11 cellular contexts compared by ENCODE assay signal in genomic region chr19:18506545-18506944, GRCh38. TPM values are rescaled to one million over a fixed set of nuclear protein-coding genes. Genes with fewer than 3 reads are reported as not detected.
DNase-seq lines count a peak whose midpoint lies in the region; ATAC-seq, FAIRE-seq and TF ChIP-seq lines count a peak whose summit lies in the region.
"Had no signal": no experiment of that assay in that cellular context is flagged by ENCODE, and none has a peak within 500 bp of the region (broad histone marks: within the 10 kb centered on the region; RNA-seq: fewer than 3 reads in every experiment).

No MANE protein-coding gene starts in this region.

- DNase-seq in Caco-2 (no peak), esophagus muscularis mucosa (ENCODE audit: extremely low spot score) (no peak), small intestine (no peak), hepatic stellate cell (ENCODE audit: low spot score) (no peak)
- peak; percentile 34 for DNase-seq in activated CD4-positive, alpha-beta memory T cell treated with anti-CD3 and anti-CD28 coated beads for 36 hours
- no peak for DNase-seq in stimulated activated CD4-positive, alpha-beta T cell treated with anti-CD3 and anti-CD28 coated beads, Interleukin-4, amount 100 ng/mL, for 1 hour
- DNase-seq: activated CD4-positive, alpha-beta T cell treated with anti-CD3 and anti-CD28 coated beads for 1 hour; NCI-H2029; RPMI8226 had no signal

- no TSS peak for BruUV-seq in Caco-2 (replicated peaks; lab: Mats Ljungman, UMichigan)

- no peaks in the 10 kb centered on the region for H3K9me3 Mint-ChIP-seq in Caco-2 (ENCODE audit: unreplicated experiment)
- H3K9me3 Mint-ChIP-seq in activated CD4-positive, alpha-beta memory T cell treated with anti-CD3 and anti-CD28 coated beads for 36 hours: no peaks in the 10 kb centered on the region

- FAIRE-seq in small intestine (lab: Jason Lieb, UNC): no peak
- FAIRE-seq: astrocyte had no signal

- peaks cover 6% of the 10 kb centered on the region for H3K36me3 Mint-ChIP-seq in Caco-2 (ENCODE audit: insufficient read depth, unreplicated experiment)
- H3K36me3 Mint-ChIP-seq in activated CD4-positive, alpha-beta memory T cell treated with anti-CD3 and anti-CD28 coated beads for 36 hours: no peaks in the 10 kb centered on the region

- POLR2A ChIA-PET in Caco-2 (lab: Charles Lee): no interaction called here
- POLR2A ChIA-PET in activated CD4-positive, alpha-beta memory T cell treated with anti-CD3 and anti-CD28 coated beads for 36 hours (lab: Charles Lee): interaction anchor here (0.8 to 2.7 kb wide), 5 partner anchors 9 to 82 kb away, joined by 3 to 10 read pairs (median 4); partner anchors contain the start of gene REX1BD

- ATAC-seq in HG03139 (IDR thresholded peaks at IDR 0.05; ENCODE audit: unreplicated experiment): no peak

- H3K27me3 ChIP-seq in Caco-2 (replicated peaks; ENCODE audit: control insufficient read depth, insufficient read depth, low read length) (no peaks in the 10 kb centered on the region), esophagus muscularis mucosa (no peaks in the 10 kb centered on the region), small intestine (ENCODE audit: control insufficient read depth in 2 of 2, insufficient read depth in 2 of 2, low read length in 2 of 2) (no peaks in the 10 kb centered on the region)

- H3K27ac ChIP-seq in esophagus muscularis mucosa (replicated peaks in 1 of 4) (peak overlapping the region; percentile 47 to 72 (median 60)), small intestine (ENCODE audit: low read depth in 1 of 2, low read length in 1 of 2) (peak overlapping the region; percentile 85 to 90)

- H3K4me3 ChIP-seq in Caco-2 (ENCODE audit: low read depth, low read length): no peak overlapping the region
- no peak overlapping the region for H3K4me3 ChIP-seq in esophagus muscularis mucosa
- no peak overlapping the region for H3K4me3 ChIP-seq in small intestine (ENCODE audit: low read depth in 1 of 2, low read length in 2 of 2)

- no peak for TF ChIP-seq POLR2A in esophagus muscularis mucosa (IDR thresholded peaks at IDR 0.05; ENCODE audit: low read depth)

- H3K4me3 Mint-ChIP-seq in Caco-2 (ENCODE audit: unreplicated experiment): no peak overlapping the region
- no peak overlapping the region for H3K4me3 Mint-ChIP-seq in activated CD4-positive, alpha-beta memory T cell treated with anti-CD3 and anti-CD28 coated beads for 36 hours

- CTCF ChIA-PET in Caco-2 (lab: Charles Lee): interaction anchor here (2.1 to 2.4 kb wide), 2 partner anchors 14 to 18 kb away, joined by 9 to 11 read pairs; partner anchors contain the start of gene ELL
- CTCF ChIA-PET in activated CD4-positive, alpha-beta memory T cell treated with anti-CD3 and anti-CD28 coated beads for 36 hours (lab: Charles Lee): interaction anchor here (1.1 to 11.1 kb wide), 9 partner anchors 11 to 393 kb away, joined by 3 to 91 read pairs (median 5); partner anchors contain the start of genes ELL and UBA52

- TF ChIP-seq EP300 in esophagus muscularis mucosa (IDR thresholded peaks at IDR 0.05): no peak

- H3K36me3 ChIP-seq in Caco-2 (ENCODE audit: control insufficient read depth, insufficient read depth, low read length) (no peaks in the 10 kb centered on the region), esophagus muscularis mucosa (no peaks in the 10 kb centered on the region), small intestine (ENCODE audit: control insufficient read depth in 2 of 2, insufficient read depth in 2 of 2, low read length in 2 of 2) (no peaks in the 10 kb centered on the region)

- H3K27me3 Mint-ChIP-seq in Caco-2 (ENCODE audit: insufficient read depth, unreplicated experiment): no peaks in the 10 kb centered on the region
- no peaks in the 10 kb centered on the region for H3K27me3 Mint-ChIP-seq in activated CD4-positive, alpha-beta memory T cell treated with anti-CD3 and anti-CD28 coated beads for 36 hours

- intact Hi-C loops in Caco-2 (cut with micrococcal nuclease; ENCODE audit: unreplicated experiment): no loop called here
- intact Hi-C loops in activated CD4-positive, alpha-beta memory T cell treated with anti-CD3 and anti-CD28 coated beads for 36 hours (cut with micrococcal nuclease): loop anchor here (2.0 kb wide), 1 partner anchor 14 kb away; no protein-coding TSS in a partner anchor
- intact Hi-C loops in esophagus muscularis mucosa (cut with DNase I): no loop called here

- H3K27ac Mint-ChIP-seq in Caco-2 (ENCODE audit: unreplicated experiment): peak overlapping the region; percentile 76
- H3K27ac Mint-ChIP-seq in activated CD4-positive, alpha-beta memory T cell treated with anti-CD3 and anti-CD28 coated beads for 36 hours: peak overlapping the region; percentile 83

- H3K4me1 Mint-ChIP-seq in Caco-2 (ENCODE audit: low read depth, unreplicated experiment): peaks cover 33% of the 10 kb centered on the region
- H3K4me1 Mint-ChIP-seq in activated CD4-positive, alpha-beta memory T cell treated with anti-CD3 and anti-CD28 coated beads for 36 hours (ENCODE audit: low read depth): peaks cover 79% of the 10 kb centered on the region

- H3K4me1 ChIP-seq in Caco-2 (peaks cover 43% of the 10 kb centered on the region), esophagus muscularis mucosa (peaks cover 88 to 98% (median 91%) of the 10 kb centered on the region in 4 donors), small intestine (ENCODE audit: control insufficient read depth in 2 of 2, insufficient read depth in 1 of 2, low read depth in 1 of 2, low read length in 1 of 2) (peaks cover 47 to 67% of the 10 kb centered on the region in 2 donors)

- WGBS in esophagus muscularis mucosa: 85% methylated on average over 9 of the region's 9 CpGs
- WGBS in small intestine, 3 donors: 69 to 78% (median 72%) methylated on average over 9 of the region's 9 CpGs

- no peaks in the 10 kb centered on the region for H3K9me3 ChIP-seq in Caco-2
- H3K9me3 ChIP-seq in esophagus muscularis mucosa: no peaks in the 10 kb centered on the region
- no peaks in the 10 kb centered on the region for H3K9me3 ChIP-seq in small intestine (ENCODE audit: control insufficient read depth, low read depth)

- TF ChIP-seq CTCF in Caco-2 (IDR thresholded peaks at IDR 0.05; ENCODE audit: insufficient read depth in 1 of 2, low read depth in 1 of 2, low read length in 1 of 2, severe bottlenecking in 1 of 2, unreplicated experiment in 1 of 2) (no peak), esophagus muscularis mucosa (IDR thresholded peaks at IDR 0.05) (no peak)

RNA-seq across cellular contexts. Expression of gene ELL, which starts 15.3 kb away (rescaled TPM):
- total RNA-seq in Caco-2 (2022) (11.2 and 12.1 TPM in 2 replicates), esophagus muscularis mucosa (10 to 100 TPM in 3 of 4 donors, 1 to 10 TPM in 1; 9.1 to 35.1 (median 20.1) TPM)
- total RNA-seq in activated CD4-positive, alpha-beta memory T cell treated with anti-CD3 and anti-CD28 coated beads for 36 hours: 10 to 100 TPM; 24.7 to 29.7 TPM
- 10 to 100 TPM in 1 of 3 donors, 1 to 10 TPM in 2; 8.6 to 11.4 (median 9.5) TPM for polyA plus RNA-seq in small intestine

RNA-seq across cellular contexts. Expression of gene FKBP8, which starts 36.8 kb away (rescaled TPM):
- total RNA-seq in Caco-2 (2022): 174 and 184 TPM in 2 replicates
- 100 to 1,000 TPM; 232 to 236 TPM for total RNA-seq in activated CD4-positive, alpha-beta memory T cell treated with anti-CD3 and anti-CD28 coated beads for 36 hours
- total RNA-seq in esophagus muscularis mucosa: 100 to 1,000 TPM; 420 to 568 (median 430) TPM
- 100 to 1,000 TPM; 175 to 189 (median 185) TPM for polyA plus RNA-seq in small intestine

RNA-seq across cellular contexts. Expression of gene KXD1, which starts 51.1 kb away (rescaled TPM):
- 77.5 and 80.2 TPM in 2 replicates for total RNA-seq in Caco-2 (2022)
- total RNA-seq in activated CD4-positive, alpha-beta memory T cell treated with anti-CD3 and anti-CD28 coated beads for 36 hours: 100 to 1,000 TPM; 112 to 114 TPM
- 100 to 1,000 TPM; 129 to 155 (median 149) TPM for total RNA-seq in esophagus muscularis mucosa
- polyA plus RNA-seq in small intestine: 10 to 100 TPM; 72.3 to 81.3 (median 78.1) TPM
